In the genomic region with DNA sequence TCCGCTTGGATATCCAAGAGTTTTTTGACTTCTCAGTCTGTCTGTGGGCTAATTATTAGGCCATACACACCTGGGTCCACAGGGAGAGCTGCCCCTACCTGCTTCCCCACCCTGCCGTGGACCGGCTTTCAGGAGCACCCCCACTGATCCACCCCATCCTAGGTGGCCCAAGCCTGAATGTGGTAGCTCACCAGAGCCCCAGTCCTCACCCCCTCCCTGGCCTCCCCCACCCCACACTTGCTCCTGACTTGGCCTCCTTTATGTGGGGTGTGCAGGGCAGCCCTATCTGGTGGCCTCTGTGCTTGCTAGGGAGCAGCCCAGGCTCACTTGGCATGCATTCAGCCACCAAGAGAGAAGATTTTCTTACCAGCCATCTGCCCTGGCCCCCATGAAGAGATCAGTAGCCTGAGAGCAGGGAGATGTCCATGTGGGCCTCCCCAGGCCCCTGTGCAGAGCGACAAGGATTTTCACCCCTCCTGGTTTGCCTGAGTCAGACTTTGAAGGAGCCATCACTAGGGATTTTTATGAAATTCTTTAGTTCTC, we compare ENCODE assay signal across 14 cellular contexts.
DNase-seq lines count a peak whose midpoint lies in the region; ATAC-seq and TF ChIP-seq lines count a peak whose summit lies in the region.
"Had no signal": no experiment of that assay in that cellular context is flagged by ENCODE, and none has a peak within 500 bp of the region (broad histone marks: within the 10 kb centered on the region; RNA-seq: fewer than 3 reads in every experiment).

No MANE protein-coding gene starts in this region.

- peak overlapping the region in 4 of 11 experiments; percentile 16 to 46 (median 43); a peak in 6 of 22 replicates for H3K27ac ChIP-seq in BLaER1 treated with 17β-estradiol and CSF1 and Interleukin-3, amounts not matched to agents 10 nM and 100 nM
- H3K27ac ChIP-seq in VCaP (peak overlapping the region; percentile 84), neutrophil (peak overlapping the region; percentile 82)

- no peak overlapping the region for H3K4me3 ChIP-seq in BLaER1 treated with 17β-estradiol and CSF1 and Interleukin-3, amounts not matched to agents 10 nM and 100 nM
- H3K4me3 ChIP-seq in Loucy (ENCODE audit: low read length, poor library complexity, severe bottlenecking) (no peak overlapping the region), neutrophil (ENCODE audit: low read depth in 1 of 2, low read length in 1 of 2) (no peak overlapping the region)
- H3K4me3 ChIP-seq: A549, GM23338 had no signal

- no peaks in the 10 kb centered on the region for H3K79me2 ChIP-seq in Loucy (ENCODE audit: insufficient read depth, low read length)

- H3K9me2 ChIP-seq in Loucy (replicated peaks; ENCODE audit: low read depth, low read length): no peaks in the 10 kb centered on the region

- no peaks in the 10 kb centered on the region for H3K9me3 ChIP-seq in BLaER1 treated with 17β-estradiol and CSF1 and Interleukin-3, amounts not matched to agents 10 nM and 100 nM (replicated peaks in 1 of 11)
- no peaks in the 10 kb centered on the region for H3K9me3 ChIP-seq in Loucy (ENCODE audit: insufficient read depth, low read depth, low read length)
- no peaks in the 10 kb centered on the region for H3K9me3 ChIP-seq in neutrophil
- H3K9me3 ChIP-seq: A549 had no signal

- peaks cover 0 to 5% (median 0%) of the 10 kb centered on the region in 11 experiments; a peak in 1 of 22 replicates for H3K36me3 ChIP-seq in BLaER1 treated with 17β-estradiol and CSF1 and Interleukin-3, amounts not matched to agents 10 nM and 100 nM
- H3K36me3 ChIP-seq in Loucy (ENCODE audit: insufficient read depth, low read length) (no peaks in the 10 kb centered on the region), neutrophil (peaks cover 46% of the 10 kb centered on the region)

- peaks cover 36 to 85% (median 75%) of the 10 kb centered on the region in 10 experiments for H3K4me1 ChIP-seq in BLaER1 treated with 17β-estradiol and CSF1 and Interleukin-3, amounts not matched to agents 10 nM and 100 nM
- H3K4me1 ChIP-seq in Loucy (ENCODE audit: insufficient read depth, low read length, poor library complexity, severe bottlenecking) (peaks cover 31% of the 10 kb centered on the region), neutrophil (ENCODE audit: control insufficient read depth in 1 of 2, insufficient read depth in 1 of 2, low read depth in 1 of 2, low read length in 1 of 2) (peaks cover 39 to 40% of the 10 kb centered on the region in 2 experiments)

- peak overlapping the region; percentile 36 to 95 (median 87); a peak in 20 of 22 replicates for H3K4me2 ChIP-seq in BLaER1 treated with 17β-estradiol and CSF1 and Interleukin-3, amounts not matched to agents 10 nM and 100 nM
- no peak overlapping the region for H3K4me2 ChIP-seq in Loucy (ENCODE audit: low read depth, low read length, poor library complexity, severe bottlenecking)
- H3K4me2 ChIP-seq: A549, GM23338 had no signal

- no peaks in the 10 kb centered on the region for H3F3A ChIP-seq in Loucy (ENCODE audit: low read depth)

- no peak for ATAC-seq in HG02852 (IDR thresholded peaks at IDR 0.05; ENCODE audit: unreplicated experiment)
- ATAC-seq: A549, GM23338, HCT116 had no signal

- TF ChIP-seq CTCF in Loucy (conservative IDR thresholded peaks at IDR 0.05; ENCODE audit: low read length) (no peak), VCaP (conservative IDR thresholded peaks at IDR 0.05) (no peak), neutrophil (IDR thresholded peaks at IDR 0.05) (no peak)

- 0 out of 2 replicates have a peak overlapping the region, but pooled peaks have one; percentile 51 for H2AFZ ChIP-seq in Loucy (ENCODE audit: low read length)

- H3K9ac ChIP-seq in BLaER1 treated with 17β-estradiol and CSF1 and Interleukin-3, amounts not matched to agents 10 nM and 100 nM: peak overlapping the region in 4 of 11 experiments; percentile 9 to 48 (median 40); a peak in 6 of 22 replicates
- H3K9ac ChIP-seq in Loucy (ENCODE audit: low read depth, low read length, poor library complexity, severe bottlenecking): no peak overlapping the region

- no peaks in the 10 kb centered on the region for H3K27me3 ChIP-seq in BLaER1 treated with 17β-estradiol and CSF1 and Interleukin-3, amounts not matched to agents 10 nM and 100 nM
- H3K27me3 ChIP-seq in Loucy (ENCODE audit: insufficient read depth, low read length, poor library complexity, severe bottlenecking): no peaks in the 10 kb centered on the region
- H3K27me3 ChIP-seq in neutrophil: no peaks in the 10 kb centered on the region

- DNase-seq in NCI-H82 treated with DMSO at 0.1 percent for 48 hours (lab: John Stamatoyannopoulos, UW; ENCODE audit: unreplicated experiment) (no peak), germinal center (ENCODE audit: low spot score) (no peak)
- DNase-seq: CD4-positive, CD25-positive, alpha-beta regulatory T cell; DMS79; NCI-H1436 treated with DMSO at 0.1 percent for 48 hours; NCI-H510A treated with DMSO at 0.1 percent for 48 hours had no signal

- H4K20me1 ChIP-seq in BLaER1 treated with 17β-estradiol and CSF1 and Interleukin-3, amounts not matched to agents 10 nM and 100 nM: no peaks in the 10 kb centered on the region; a peak in 1 of 22 replicates
- no peaks in the 10 kb centered on the region for H4K20me1 ChIP-seq in Loucy (ENCODE audit: insufficient read depth, low read length, poor library complexity, severe bottlenecking)
